ENCODE assay signal across 7 cellular contexts in genomic region chr21:34836103-34836932, GRCh38.
DNase-seq lines count a peak whose midpoint lies in the region; ATAC-seq and TF ChIP-seq lines count a peak whose summit lies in the region.

No MANE protein-coding gene starts in this region.

- TF ChIP-seq POLR2A in gastroesophageal sphincter (IDR thresholded peaks at IDR 0.05): no peak

- TF ChIP-seq CTCF in gastroesophageal sphincter (IDR thresholded peaks at IDR 0.05) (no peak), smooth muscle cell (IDR thresholded peaks at IDR 0.05; ENCODE audit: borderline replicate concordance, insufficient read depth, poor library complexity, severe bottlenecking) (no peak), GM10266 (IDR thresholded peaks at IDR 0.05; ENCODE audit: control insufficient read depth, insufficient read depth, low read depth, missing control alignments) (no peak)

- DNase-seq in activated CD4-positive, alpha-beta T cell treated with anti-CD3 and anti-CD28 coated beads for 4 hours: peak; percentile 22 to 33
- peak; percentile 37 for DNase-seq in smooth muscle cell (lab: John Stamatoyannopoulos, UW; ENCODE audit: unreplicated experiment)
- no peak for DNase-seq in GM10266 (ENCODE audit: extremely low spot score)
- no peak for DNase-seq in Kasumi-1 (lab: John Stamatoyannopoulos, UW)

- no peak overlapping the region for H2AFZ ChIP-seq in smooth muscle cell (ENCODE audit: low read depth)

- H3K36me3 ChIP-seq in HUES48 (ENCODE audit: control insufficient read depth, insufficient read depth, low read length): no peaks in the 10 kb centered on the region
- H3K36me3 ChIP-seq in gastroesophageal sphincter: peaks cover 0 to 6% of the 10 kb centered on the region in 2 donors
- H3K36me3 ChIP-seq in smooth muscle cell (ENCODE audit: low read depth): peaks cover 24% of the 10 kb centered on the region

- H3F3A ChIP-seq in smooth muscle cell (ENCODE audit: low read depth): peaks cover 66% of the 10 kb centered on the region

- H3K9me3 ChIP-seq in HUES48 (ENCODE audit: control insufficient read depth, insufficient read depth, low read length) (no peaks in the 10 kb centered on the region), gastroesophageal sphincter (no peaks in the 10 kb centered on the region), smooth muscle cell (replicated peaks; ENCODE audit: low read depth) (no peaks in the 10 kb centered on the region)

- H3K79me2 ChIP-seq in smooth muscle cell (ENCODE audit: low read depth): peaks cover 65% of the 10 kb centered on the region

- peaks cover 90% of the 10 kb centered on the region for H4K20me1 ChIP-seq in smooth muscle cell (ENCODE audit: low read depth)

- H3K27ac ChIP-seq in HUES48 (ENCODE audit: low read depth, low read length): peak overlapping the region; percentile 75
- H3K27ac ChIP-seq in gastroesophageal sphincter: peak overlapping the region in 1 of 4 donors; percentile 2
- H3K27ac ChIP-seq in smooth muscle cell (ENCODE audit: low read depth): peak overlapping the region; percentile 99

- no peaks in the 10 kb centered on the region for H3K27me3 ChIP-seq in HUES48 (ENCODE audit: control insufficient read depth, insufficient read depth, low read length)
- H3K27me3 ChIP-seq in gastroesophageal sphincter: peaks cover 11% of the 10 kb centered on the region
- no peaks in the 10 kb centered on the region for H3K27me3 ChIP-seq in smooth muscle cell (ENCODE audit: low read depth)

- WGBS in gastroesophageal sphincter (ENCODE audit: low coverage in 1 of 2), 2 donors: 70 to 80% methylated on average over 9 to 13 of the region's 13 CpGs
- 11% methylated on average over 13 of the region's 13 CpGs for whole genome bisulfite sequencing in smooth muscle cell (ENCODE audit: low lambda C conversion rate)

- H3K4me3 ChIP-seq in HUES48 (ENCODE audit: low read depth, low read length) (no peak overlapping the region), gastroesophageal sphincter (no peak overlapping the region), smooth muscle cell (peak overlapping the region; percentile 4)

- no peak for TF ChIP-seq EP300 in gastroesophageal sphincter (IDR thresholded peaks at IDR 0.05)

- H3K4me2 ChIP-seq in smooth muscle cell: peak overlapping the region; percentile 76

- peaks cover 26% of the 10 kb centered on the region for H3K4me1 ChIP-seq in HUES48 (ENCODE audit: control insufficient read depth, insufficient read depth, low read length)
- no peaks in the 10 kb centered on the region for H3K4me1 ChIP-seq in gastroesophageal sphincter
- peaks cover 34% of the 10 kb centered on the region for H3K4me1 ChIP-seq in smooth muscle cell (ENCODE audit: low read depth)

- H3K9ac ChIP-seq in HUES48 (ENCODE audit: low read depth, low read length) (no peak overlapping the region), smooth muscle cell (ENCODE audit: low read depth) (peak overlapping the region; percentile 81)

- ATAC-seq in gastroesophageal sphincter: peak; percentile 83
- no peak for ATAC-seq in GM18861 (IDR thresholded peaks at IDR 0.05; ENCODE audit: unreplicated experiment)

Comparison
In these comparisons a context has a peak if more than half of its experiments do, and no peak if none do; other contexts are left out.
1. DNase-seq: peak in activated CD4-positive, alpha-beta T cell treated with anti-CD3 and anti-CD28 coated beads for 4 hours (2 of 2) and smooth muscle cell (single experiment); none in GM10266 (single experiment) and Kasumi-1 (0 of 2).